Comparison of ENCODE assay signal across 1 cellular context in genomic region chr14:91169951-91170350, GRCh38.
TF ChIP-seq lines count a peak whose summit lies in the region.

No MANE protein-coding gene starts in this region.

TF ChIP-seq in IMR-90, 13 proteins besides CTCF, POLR2A, EP300 and RAD21 (continued from another document):
- TF ChIP-seq CEBPB (IDR thresholded peaks at IDR 0.05; ENCODE audit: low read depth, low read length) (no peak), BHLHE40 (IDR thresholded peaks at IDR 0.05; ENCODE audit: low read depth, low read length) (no peak), SMC3 (IDR thresholded peaks at IDR 0.05; ENCODE audit: low read depth, low read length) (no peak), FOS (IDR thresholded peaks at IDR 0.05; ENCODE audit: low read depth, low read length) (no peak), RCOR1 (IDR thresholded peaks at IDR 0.05; ENCODE audit: insufficient replicate concordance, low read length) (no peak), RFX5 (IDR thresholded peaks at IDR 0.05; ENCODE audit: low read depth, low read length) (no peak), NFE2L2 (IDR thresholded peaks at IDR 0.05; ENCODE audit: low read depth, low read length) (no peak)
- TF ChIP-seq, protein P1, sequence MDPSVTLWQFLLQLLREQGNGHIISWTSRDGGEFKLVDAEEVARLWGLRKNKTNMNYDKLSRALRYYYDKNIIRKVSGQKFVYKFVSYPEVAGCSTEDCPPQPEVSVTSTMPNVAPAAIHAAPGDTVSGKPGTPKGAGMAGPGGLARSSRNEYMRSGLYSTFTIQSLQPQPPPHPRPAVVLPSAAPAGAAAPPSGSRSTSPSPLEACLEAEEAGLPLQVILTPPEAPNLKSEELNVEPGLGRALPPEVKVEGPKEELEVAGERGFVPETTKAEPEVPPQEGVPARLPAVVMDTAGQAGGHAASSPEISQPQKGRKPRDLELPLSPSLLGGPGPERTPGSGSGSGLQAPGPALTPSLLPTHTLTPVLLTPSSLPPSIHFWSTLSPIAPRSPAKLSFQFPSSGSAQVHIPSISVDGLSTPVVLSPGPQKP (IDR thresholded peaks at IDR 0.05; ENCODE audit: borderline replicate concordance, low read depth, low read length) = no peak
TF ChIP-seq in IMR-90: peak in this region for 0.
